Comparison of ENCODE assay signal across 12 cellular contexts in the genomic region with DNA sequence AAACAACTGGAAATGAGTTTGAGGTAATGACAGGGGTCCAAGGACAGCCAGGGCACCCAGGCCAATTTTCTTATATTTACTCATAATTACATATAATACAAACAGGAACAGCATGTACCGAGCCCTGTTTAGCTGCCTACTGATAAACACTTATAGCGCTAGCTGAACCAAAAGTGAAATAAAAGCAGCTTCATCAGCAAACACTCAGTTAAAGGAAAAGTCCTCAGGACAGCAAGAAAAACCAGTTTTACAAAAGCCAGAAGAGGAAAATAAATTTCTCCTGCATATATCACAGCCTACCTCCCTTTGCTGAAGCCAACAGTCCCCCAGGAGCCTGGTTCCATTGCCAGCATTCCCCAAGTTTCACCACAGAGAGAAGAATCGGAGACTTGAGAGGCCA. TPM values are rescaled to one million over a fixed set of nuclear protein-coding genes. Genes with fewer than 3 reads are reported as not detected.
DNase-seq lines count a peak whose midpoint lies in the region; ATAC-seq and TF ChIP-seq lines count a peak whose summit lies in the region.
"Not testable (repeated sequence)": the region's sequence is repeated elsewhere in the genome, so short reads cannot be mapped to it uniquely, and the experiment has no call there.
"Had no signal": no experiment of that assay in that cellular context is flagged by ENCODE, and none has a peak within 500 bp of the region (broad histone marks: within the 10 kb centered on the region; RNA-seq: fewer than 3 reads in every experiment).

No MANE protein-coding gene starts in this region.

- not testable (repeated sequence) for H3K4me3 ChIP-seq in upper lobe of right lung

- peak; percentile 73 for ATAC-seq in upper lobe of right lung

- DNase-seq in upper lobe of right lung: not testable (repeated sequence)

- H3K4me1 ChIP-seq in upper lobe of right lung: not testable (repeated sequence)

- H3K27ac ChIP-seq in upper lobe of right lung: not testable (repeated sequence)

- H3K36me3 ChIP-seq in upper lobe of right lung: not testable (repeated sequence)

- not testable (repeated sequence) for H3K27me3 ChIP-seq in upper lobe of right lung

- H3K9me3 ChIP-seq in upper lobe of right lung: not testable (repeated sequence)

- TF ChIP-seq CTCF in upper lobe of right lung (IDR thresholded peaks at IDR 0.05): not testable (repeated sequence)

- intact Hi-C loops in upper lobe of right lung (cut with DNase I): not testable (repeated sequence)

RNA-seq across cellular contexts. Expression of a gene that starts 49.8 kb away (rescaled TPM):
- total RNA-seq in upper lobe of right lung: not detected
- total RNA-seq: A172; A673; B cell; Caco-2; Calu3; CD4-positive, alpha-beta memory T cell; CD4-positive, alpha-beta T cell; CD4-positive, CD25-positive, alpha-beta regulatory T cell; CD8-positive, alpha-beta memory T cell; CD8-positive, alpha-beta T cell; Daoy had no signal
